Comparison of ENCODE assay signal across 1 cellular context in genomic region chr1:202171292-202172014, GRCh38.
TF ChIP-seq lines count a peak whose summit lies in the region.

No MANE protein-coding gene starts in this region.

TF ChIP-seq in A549, 52 proteins besides CTCF, POLR2A, EP300 and RAD21 (continued from another document):
- TF ChIP-seq KDM5A (IDR thresholded peaks at IDR 0.05) (no peak), RCOR1 (IDR thresholded peaks at IDR 0.05; ENCODE audit: low read depth, low read length) (no peak), HEYL (CRISPR knock-in tag; IDR thresholded peaks at IDR 0.05) (no peak), RNF2 (IDR thresholded peaks at IDR 0.05; ENCODE audit: borderline replicate concordance, low read depth) (no peak), HES2 (IDR thresholded peaks at IDR 0.05) (no peak), MAZ (IDR thresholded peaks at IDR 0.05; ENCODE audit: borderline replicate concordance, low read depth, low read length) (no peak)
TF ChIP-seq in A549: peak in this region for 0.
